In the genomic region with DNA sequence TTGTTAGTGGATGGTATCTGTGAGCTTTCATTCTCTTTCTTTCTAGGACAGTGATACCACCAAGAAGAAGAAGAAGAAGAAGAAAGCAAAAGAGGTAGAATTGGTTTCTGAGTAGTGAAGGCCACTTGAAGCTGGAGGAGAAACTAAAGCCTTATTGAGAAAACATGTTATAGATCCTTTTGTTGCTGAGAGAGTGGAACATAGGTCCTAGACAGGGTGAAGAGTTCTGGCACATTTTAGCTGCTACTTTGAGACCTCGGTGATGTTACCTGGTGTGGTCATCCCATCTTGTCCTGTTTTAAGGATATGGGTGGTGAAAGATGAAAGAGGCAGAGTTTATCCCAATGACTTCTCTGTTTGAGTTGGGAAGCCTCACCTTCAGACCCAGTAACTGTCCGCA, we compare ENCODE assay signal across 27 cellular contexts. TPM values are rescaled to one million over a fixed set of nuclear protein-coding genes. Genes with fewer than 3 reads are reported as not detected.
"Had no signal": no experiment of that assay in that cellular context is flagged by ENCODE, and none has a peak within 500 bp of the region (broad histone marks: within the 10 kb centered on the region; RNA-seq: fewer than 3 reads in every experiment).

No MANE protein-coding gene starts in this region.

- DNase-seq: activated CD4-positive, alpha-beta T cell treated with anti-CD3 and anti-CD28 coated beads for 48 hours; activated CD4-positive, CD25-positive, alpha-beta regulatory T cell; activated CD8-positive, alpha-beta memory T cell treated with anti-CD3 and anti-CD28 coated beads for 24 hours; central memory CD4-positive, alpha-beta T cell; dermis blood vessel endothelial cell; effector CD8-positive, alpha-beta T cell; glutamatergic neuron; immature natural killer cell; lower lobe of right lung; naive thymus-derived CD4-positive, alpha-beta T cell; posterior cingulate gyrus; small intestine; stimulated activated CD4-positive, alpha-beta T cell treated with anti-CD3 and anti-CD28 coated beads, Interleukin-2, amount 100 ng/mL, for 24 hours had no signal

- H3K27ac Mint-ChIP-seq: stimulated activated memory B cell treated with anti-CD40 and anti-IgM and Interleukin-4, amounts not matched to agents 10 μg/mL and 1 μg/mL and 100 μg/mL, for 72 hours; T-helper 1 cell treated with Interleukin-12 subunit alpha and Interleukin-12 subunit beta and Interleukin-4 antibody, amounts not matched to agents 30 μg/mL and 1 μg/mL, for 36 hours; type B pancreatic cell had no signal

- ATAC-seq: left lobe of liver; lower lobe of right lung; sciatic nerve; stimulated activated memory B cell treated with anti-CD40 and anti-IgM and Interleukin-4, amounts not matched to agents 10 μg/mL and 1 μg/mL and 100 μg/mL, for 72 hours had no signal

- H3K4me3 Mint-ChIP-seq: activated naive CD4-positive, alpha-beta T cell treated with anti-CD3 and anti-CD28 coated beads for 36 hours; immature natural killer cell; neural crest cell; stimulated activated memory B cell treated with anti-CD40 and anti-IgM and Interleukin-4, amounts not matched to agents 10 μg/mL and 1 μg/mL and 100 μg/mL, for 72 hours; T-helper 1 cell treated with Interleukin-12 subunit alpha and Interleukin-12 subunit beta and Interleukin-4 antibody, amounts not matched to agents 30 μg/mL and 1 μg/mL, for 36 hours; type B pancreatic cell had no signal

- H3K4me1 Mint-ChIP-seq: immature natural killer cell; neural crest cell; stimulated activated memory B cell treated with anti-CD40 and anti-IgM and Interleukin-4, amounts not matched to agents 10 μg/mL and 1 μg/mL and 100 μg/mL, for 72 hours had no signal

- H3K9me3 Mint-ChIP-seq: activated naive CD4-positive, alpha-beta T cell treated with anti-CD3 and anti-CD28 coated beads for 36 hours; immature natural killer cell; naive thymus-derived CD4-positive, alpha-beta T cell; stimulated activated memory B cell treated with anti-CD40 and anti-IgM and Interleukin-4, amounts not matched to agents 10 μg/mL and 1 μg/mL and 100 μg/mL, for 72 hours; T-helper 1 cell treated with Interleukin-12 subunit alpha and Interleukin-12 subunit beta and Interleukin-4 antibody, amounts not matched to agents 30 μg/mL and 1 μg/mL, for 36 hours had no signal

- H3K27me3 Mint-ChIP-seq: naive thymus-derived CD4-positive, alpha-beta T cell; stimulated activated memory B cell treated with anti-CD40 and anti-IgM and Interleukin-4, amounts not matched to agents 10 μg/mL and 1 μg/mL and 100 μg/mL, for 72 hours; type B pancreatic cell had no signal

RNA-seq across cellular contexts. Expression of a gene that starts 57.7 kb away (rescaled TPM):
- total RNA-seq: activated naive CD4-positive, alpha-beta T cell treated with anti-CD3 and anti-CD28 coated beads for 36 hours; astrocyte; dermis blood vessel endothelial cell; esophagus muscularis mucosa; frontal cortex; hepatocyte; kidney epithelial cell; left lobe of liver; lower lobe of right lung; naive thymus-derived CD4-positive, alpha-beta T cell; neural crest cell; sciatic nerve; thoracic aorta; vagina had no signal
